1 cellular context compared by ENCODE assay signal in the genomic region with DNA sequence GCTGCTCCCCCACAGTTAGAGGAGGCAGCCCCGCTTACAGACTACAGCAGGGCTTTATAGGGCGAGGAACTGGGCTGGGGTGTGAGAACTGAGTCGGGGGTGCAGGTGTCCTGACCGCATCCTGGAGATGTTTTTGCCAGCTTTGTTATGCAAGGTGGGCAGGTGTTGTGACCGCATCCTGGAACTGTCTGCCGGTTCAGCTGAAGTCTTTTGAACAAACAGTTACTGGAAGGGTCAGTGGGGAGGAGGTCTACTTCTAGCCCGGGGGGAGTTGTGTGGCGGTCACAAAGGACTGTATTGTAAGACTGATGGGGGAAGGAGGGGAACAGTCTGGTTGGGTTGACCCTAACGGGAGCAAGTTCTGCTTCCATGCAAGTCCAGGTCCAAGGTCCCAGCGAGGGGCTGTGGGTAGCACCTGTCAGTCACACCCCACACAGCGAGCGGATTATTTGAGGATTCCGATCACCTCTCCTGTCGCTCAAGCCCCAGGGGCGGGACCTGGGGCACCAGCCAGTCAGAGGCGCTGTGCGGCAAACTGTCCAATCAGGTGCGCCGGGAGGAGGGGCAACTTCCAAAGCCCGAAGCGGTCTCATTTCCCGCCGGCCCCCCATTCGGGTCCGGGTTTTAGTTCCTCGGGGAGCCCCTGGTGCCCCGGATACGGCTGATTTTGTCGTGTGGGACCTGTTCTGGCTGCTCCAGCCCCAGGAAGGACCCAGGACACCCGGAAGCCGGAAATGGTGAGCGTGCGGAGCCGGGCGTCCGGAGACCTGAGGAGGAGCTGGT.
TF ChIP-seq lines count a peak whose summit lies in the region.

ZNF101 (plus strand) TSS at position 610 of the 783 bp plus-strand sequence; CDS start at position 735, 125 bp downstream.

TF ChIP-seq in HepG2, 621 proteins besides CTCF, POLR2A, EP300 and RAD21 (continued from another document and continues in another):
- TF ChIP-seq USF2 (IDR thresholded peaks at IDR 0.05; ENCODE audit: low read depth, low read length), result no peak
- no peak for TF ChIP-seq USF2 (CRISPR knock-in tag; IDR thresholded peaks at IDR 0.05; ENCODE audit: borderline replicate concordance)
- no peak for TF ChIP-seq TERF1 (CRISPR knock-in tag; IDR thresholded peaks at IDR 0.05)
- peak; percentile 70 for TF ChIP-seq ZNF687 (CRISPR knock-in tag; IDR thresholded peaks at IDR 0.05)
- TF ChIP-seq KLF11 (CRISPR knock-in tag; IDR thresholded peaks at IDR 0.05), result no peak
- no peak for TF ChIP-seq NRL (CRISPR knock-in tag; IDR thresholded peaks at IDR 0.05; ENCODE audit: borderline replicate concordance)
- TF ChIP-seq ZC3H4 (CRISPR knock-in tag; IDR thresholded peaks at IDR 0.05; ENCODE audit: borderline replicate concordance), result no peak
- TF ChIP-seq, protein P1, sequence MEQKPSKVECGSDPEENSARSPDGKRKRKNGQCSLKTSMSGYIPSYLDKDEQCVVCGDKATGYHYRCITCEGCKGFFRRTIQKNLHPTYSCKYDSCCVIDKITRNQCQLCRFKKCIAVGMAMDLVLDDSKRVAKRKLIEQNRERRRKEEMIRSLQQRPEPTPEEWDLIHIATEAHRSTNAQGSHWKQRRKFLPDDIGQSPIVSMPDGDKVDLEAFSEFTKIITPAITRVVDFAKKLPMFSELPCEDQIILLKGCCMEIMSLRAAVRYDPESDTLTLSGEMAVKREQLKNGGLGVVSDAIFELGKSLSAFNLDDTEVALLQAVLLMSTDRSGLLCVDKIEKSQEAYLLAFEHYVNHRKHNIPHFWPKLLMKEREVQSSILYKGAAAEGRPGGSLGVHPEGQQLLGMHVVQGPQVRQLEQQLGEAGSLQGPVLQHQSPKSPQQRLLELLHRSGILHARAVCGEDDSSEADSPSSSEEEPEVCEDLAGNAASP (CRISPR knock-in tag; IDR thresholded peaks at IDR 0.05; ENCODE audit: borderline replicate concordance), result peak; percentile 93; the same call in 1 of the 2 replicates
- TF ChIP-seq MBNL3 (CRISPR knock-in tag; conservative IDR thresholded peaks at IDR 0.05), result no peak
- TF ChIP-seq CAMTA2 (CRISPR knock-in tag; IDR thresholded peaks at IDR 0.05; ENCODE audit: borderline replicate concordance), result 0 out of 2 replicates have a peak, but pooled peaks have one; percentile 28
- TF ChIP-seq CEBPB (IDR thresholded peaks at IDR 0.05; ENCODE audit: borderline replicate concordance, low read depth, low read length), result peak; percentile 50; the same call in 1 of the 2 replicates
- TF ChIP-seq SAFB2 (CRISPR knock-in tag; IDR thresholded peaks at IDR 0.05; ENCODE audit: borderline replicate concordance, low read depth), result no peak
- no peak for TF ChIP-seq ZNF317 (CRISPR knock-in tag; IDR thresholded peaks at IDR 0.05)
- TF ChIP-seq ZNF766 (CRISPR knock-in tag; IDR thresholded peaks at IDR 0.05; ENCODE audit: borderline replicate concordance), result 0 out of 2 replicates have a peak, but pooled peaks have one; percentile 22
- peak; percentile 41; the same call in 1 of the 2 replicates for TF ChIP-seq ZNF614 (CRISPR knock-in tag; IDR thresholded peaks at IDR 0.05; ENCODE audit: borderline replicate concordance)
- TF ChIP-seq ZKSCAN1 (IDR thresholded peaks at IDR 0.05; ENCODE audit: low read length), result no peak
- TF ChIP-seq ZNF792 (CRISPR knock-in tag; IDR thresholded peaks at IDR 0.05), result no peak; the same call in 1 of the 2 replicates
- TF ChIP-seq ETV6 (CRISPR knock-in tag; conservative IDR thresholded peaks at IDR 0.05), result no peak
- TF ChIP-seq ZNF160 (CRISPR knock-in tag; IDR thresholded peaks at IDR 0.05), result no peak; the same call in 1 of the 2 replicates
- TF ChIP-seq, protein P2, sequence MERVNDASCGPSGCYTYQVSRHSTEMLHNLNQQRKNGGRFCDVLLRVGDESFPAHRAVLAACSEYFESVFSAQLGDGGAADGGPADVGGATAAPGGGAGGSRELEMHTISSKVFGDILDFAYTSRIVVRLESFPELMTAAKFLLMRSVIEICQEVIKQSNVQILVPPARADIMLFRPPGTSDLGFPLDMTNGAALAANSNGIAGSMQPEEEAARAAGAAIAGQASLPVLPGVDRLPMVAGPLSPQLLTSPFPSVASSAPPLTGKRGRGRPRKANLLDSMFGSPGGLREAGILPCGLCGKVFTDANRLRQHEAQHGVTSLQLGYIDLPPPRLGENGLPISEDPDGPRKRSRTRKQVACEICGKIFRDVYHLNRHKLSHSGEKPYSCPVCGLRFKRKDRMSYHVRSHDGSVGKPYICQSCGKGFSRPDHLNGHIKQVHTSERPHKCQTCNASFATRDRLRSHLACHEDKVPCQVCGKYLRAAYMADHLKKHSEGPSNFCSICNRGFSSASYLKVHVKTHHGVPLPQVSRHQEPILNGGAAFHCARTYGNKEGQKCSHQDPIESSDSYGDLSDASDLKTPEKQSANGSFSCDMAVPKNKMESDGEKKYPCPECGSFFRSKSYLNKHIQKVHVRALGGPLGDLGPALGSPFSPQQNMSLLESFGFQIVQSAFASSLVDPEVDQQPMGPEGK (CRISPR knock-in tag; IDR thresholded peaks at IDR 0.05), result peak; percentile 97
- peak; percentile 83 for TF ChIP-seq TAF1 (CRISPR knock-in tag; IDR thresholded peaks at IDR 0.05)
- no peak for TF ChIP-seq ETS1 (CRISPR knock-in tag; IDR thresholded peaks at IDR 0.05)
- no peak for TF ChIP-seq BRCA1 (CRISPR knock-in tag; IDR thresholded peaks at IDR 0.05)
- TF ChIP-seq THYN1 (CRISPR knock-in tag; IDR thresholded peaks at IDR 0.05; ENCODE audit: borderline replicate concordance, low read depth), result no peak
- peak; percentile 78 for TF ChIP-seq NFKBIZ (CRISPR knock-in tag; IDR thresholded peaks at IDR 0.05)
- TF ChIP-seq ATF7-NPFF (CRISPR knock-in tag; IDR thresholded peaks at IDR 0.05; ENCODE audit: low read depth), result no peak; the same call in 1 of the 2 replicates
- TF ChIP-seq MAX (IDR thresholded peaks at IDR 0.05), result peak; percentile 64; the same call in 1 of the 2 replicates
- TF ChIP-seq ARID3A (IDR thresholded peaks at IDR 0.05; ENCODE audit: low read depth, low read length), result peak; percentile 59
- no peak for TF ChIP-seq ZNF562 (CRISPR knock-in tag; IDR thresholded peaks at IDR 0.05; ENCODE audit: borderline replicate concordance)
- 0 out of 2 replicates have a peak, but pooled peaks have one; percentile 42 for TF ChIP-seq NAIF1 (CRISPR knock-in tag; IDR thresholded peaks at IDR 0.05; ENCODE audit: borderline replicate concordance)
- peak; percentile 87; the same call in 1 of the 2 replicates for TF ChIP-seq KDM4B (CRISPR knock-in tag; IDR thresholded peaks at IDR 0.05)
- no peak for TF ChIP-seq LRRFIP1 (CRISPR knock-in tag; conservative IDR thresholded peaks at IDR 0.05)
- TF ChIP-seq CCAR2 (optimal IDR thresholded peaks at IDR 0.05; ENCODE audit: low read depth, low read length), result peak; percentile 52
- TF ChIP-seq NR1H2 (CRISPR knock-in tag; IDR thresholded peaks at IDR 0.05; ENCODE audit: borderline replicate concordance, low read depth), result 0 out of 2 replicates have a peak, but pooled peaks have one; percentile 43
- peak; percentile 26 for TF ChIP-seq CBX1 (IDR thresholded peaks at IDR 0.05; ENCODE audit: low read depth)
- TF ChIP-seq ZNF580 (CRISPR knock-in tag; IDR thresholded peaks at IDR 0.05; ENCODE audit: borderline replicate concordance, low read depth), result no peak; the same call in 1 of the 2 replicates
- TF ChIP-seq SMAD1 (CRISPR knock-in tag; IDR thresholded peaks at IDR 0.05; ENCODE audit: borderline replicate concordance, low read depth), result no peak
- no peak for TF ChIP-seq ZNF446 (CRISPR knock-in tag; IDR thresholded peaks at IDR 0.05)
